ENCODE assay signal across 20 cellular contexts in the genomic region with DNA sequence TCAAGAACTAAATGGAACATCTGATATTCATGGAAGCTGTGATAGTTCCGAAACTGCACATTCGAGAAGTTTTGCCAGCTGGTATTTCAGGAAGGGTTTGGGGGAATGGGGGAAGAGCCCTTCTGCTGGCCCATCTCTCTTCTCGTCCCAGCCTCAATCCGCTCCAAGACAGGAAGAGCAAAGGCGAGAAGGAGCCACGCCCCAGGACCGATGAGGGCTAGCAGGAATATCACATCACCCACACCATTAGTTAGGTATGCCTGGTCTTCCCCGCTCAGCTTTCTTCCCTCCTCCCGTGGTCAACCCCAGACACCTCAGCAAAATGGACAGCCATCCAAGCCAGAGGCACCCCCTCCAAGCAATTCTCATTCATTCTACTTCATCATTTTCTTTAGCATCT.
"Had no signal": no experiment of that assay in that cellular context is flagged by ENCODE, and none has a peak within 500 bp of the region (broad histone marks: within the 10 kb centered on the region; RNA-seq: fewer than 3 reads in every experiment).

No MANE protein-coding gene starts in this region.

- ATAC-seq: activated CD8-positive, alpha-beta T cell treated with anti-CD3 and anti-CD28 coated beads for 36 hours; activated T-cell treated with anti-CD3 and anti-CD28 coated beads, Interleukin-2, amount 50 U/mL, for 72 hours; K562; SK-N-SH treated with all-trans-retinoic acid at 6 μM for 48 hours had no signal

- H3K27me3 ChIP-seq: Peyer's patch, SJSA1 had no signal

- H3K27ac ChIP-seq: Peyer's patch, RWPE1, SJSA1 had no signal

- DNase-seq: activated B cell treated with CpG ODN at 0.5 μM for 24 hours; activated CD8-positive, alpha-beta memory T cell treated with anti-CD3 and anti-CD28 coated beads, Interleukin-2, amount 50 U/mL, for 4 hours; activated CD8-positive, alpha-beta T cell treated with anti-CD3 and anti-CD28 coated beads for 36 hours; activated naive CD4-positive, alpha-beta T cell treated with anti-CD3 and anti-CD28 coated beads for 36 hours; activated T-cell treated with anti-CD3 and anti-CD28 coated beads, Interleukin-2, amount 50 U/mL, for 72 hours; amygdala; Kasumi-1; NCI-H1105 treated with DMSO at 0.1 percent for 48 hours; NCI-H1436 treated with DMSO at 0.1 percent for 48 hours; NCI-H187; NCI-H2081; NCI-H446; NCI-H524; SHP77; T-helper 9 cell had no signal
